Comparison of ENCODE assay signal across 1 cellular context in genomic region chr3:149830902-149831301, GRCh38.
TF ChIP-seq lines count a peak whose summit lies in the region.

No MANE protein-coding gene starts in this region.

TF ChIP-seq in HepG2, 621 proteins besides CTCF, POLR2A, EP300 and RAD21:
- TF ChIP-seq SSRP1 (CRISPR knock-in tag; IDR thresholded peaks at IDR 0.05) (no peak), TCF7L2 (IDR thresholded peaks at IDR 0.05; ENCODE audit: low read depth, low read length) (no peak), CBX5 (CRISPR knock-in tag; IDR thresholded peaks at IDR 0.05; ENCODE audit: borderline replicate concordance) (0 out of 2 replicates have a peak, but pooled peaks have one; percentile 23), SETDB1 (CRISPR knock-in tag; IDR thresholded peaks at IDR 0.05; ENCODE audit: borderline replicate concordance) (peak; percentile 88; the same call in 1 of the 2 replicates)
TF ChIP-seq in HepG2: peak in this region for 2.
